1 cellular context compared by ENCODE assay signal in the genomic region with DNA sequence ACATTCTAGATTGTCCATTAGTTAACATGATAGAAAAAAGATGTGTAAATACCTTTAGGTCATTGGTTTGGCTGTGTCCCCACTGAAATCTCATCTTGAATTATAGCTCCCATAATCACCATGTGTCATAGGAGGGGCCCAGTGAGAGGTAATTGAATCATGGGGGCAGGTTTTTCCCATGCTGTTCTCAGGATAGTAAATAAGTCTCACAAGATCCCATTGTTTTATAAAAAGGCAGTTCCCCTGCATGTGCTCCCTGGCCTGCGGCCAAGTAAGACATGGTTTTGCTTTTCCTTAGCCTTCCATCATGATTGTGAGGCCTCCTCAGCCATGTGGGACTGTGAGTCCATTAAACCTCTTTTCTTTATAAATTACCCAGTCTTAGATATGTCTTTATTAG.
A peak's percentile ranks its signal among the peaks of the same experiment; 100 is the strongest.
TF ChIP-seq lines count a peak whose summit lies in the region.

No MANE protein-coding gene starts in this region.

TF ChIP-seq in K562, 482 proteins besides CTCF, POLR2A, EP300 and RAD21:
- peak; percentile 80 for TF ChIP-seq ZNF766 (CRISPR knock-in tag; conservative IDR thresholded peaks at IDR 0.05)
- TF ChIP-seq COPS2 (conservative IDR thresholded peaks at IDR 0.05) = no peak
- no peak for TF ChIP-seq ZNF444 (CRISPR knock-in tag; IDR thresholded peaks at IDR 0.05)
- no peak for TF ChIP-seq NELFE (IDR thresholded peaks at IDR 0.05; ENCODE audit: insufficient read depth, insufficient read length)
- TF ChIP-seq NFIC (IDR thresholded peaks at IDR 0.05) = peak; percentile 84
- no peak for TF ChIP-seq ZMIZ1 (IDR thresholded peaks at IDR 0.05; ENCODE audit: low read depth in 2 of 2, low read length in 2 of 2)
- no peak for TF ChIP-seq ZNF143 (CRISPR knock-in tag; IDR thresholded peaks at IDR 0.05)
- no peak for TF ChIP-seq RBM22 (IDR thresholded peaks at IDR 0.05; ENCODE audit: low read depth, low read length, poor library complexity, severe bottlenecking)
- TF ChIP-seq, protein P1, sequence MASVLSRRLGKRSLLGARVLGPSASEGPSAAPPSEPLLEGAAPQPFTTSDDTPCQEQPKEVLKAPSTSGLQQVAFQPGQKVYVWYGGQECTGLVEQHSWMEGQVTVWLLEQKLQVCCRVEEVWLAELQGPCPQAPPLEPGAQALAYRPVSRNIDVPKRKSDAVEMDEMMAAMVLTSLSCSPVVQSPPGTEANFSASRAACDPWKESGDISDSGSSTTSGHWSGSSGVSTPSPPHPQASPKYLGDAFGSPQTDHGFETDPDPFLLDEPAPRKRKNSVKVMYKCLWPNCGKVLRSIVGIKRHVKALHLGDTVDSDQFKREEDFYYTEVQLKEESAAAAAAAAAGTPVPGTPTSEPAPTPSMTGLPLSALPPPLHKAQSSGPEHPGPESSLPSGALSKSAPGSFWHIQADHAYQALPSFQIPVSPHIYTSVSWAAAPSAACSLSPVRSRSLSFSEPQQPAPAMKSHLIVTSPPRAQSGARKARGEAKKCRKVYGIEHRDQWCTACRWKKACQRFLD (CRISPR knock-in tag; IDR thresholded peaks at IDR 0.05) = no peak
